In genomic region chrX:66014560-66014959, GRCh38 we compare ENCODE assay signal across 21 cellular contexts. TPM values are rescaled to one million over a fixed set of nuclear protein-coding genes. Genes with fewer than 3 reads are reported as not detected.
DNase-seq lines count a peak whose midpoint lies in the region; ATAC-seq and TF ChIP-seq lines count a peak whose summit lies in the region.
"Had no signal": no experiment of that assay in that cellular context is flagged by ENCODE, and none has a peak within 500 bp of the region (broad histone marks: within the 10 kb centered on the region; RNA-seq: fewer than 3 reads in every experiment).

No MANE protein-coding gene starts in this region.

- peak overlapping the region; percentile 85 for H3K9ac ChIP-seq in Loucy (ENCODE audit: low read depth, low read length, poor library complexity, severe bottlenecking)

- POLR2A ChIA-PET in activated B cell treated with CpG ODN at 0.5 μM for 24 hours (lab: Charles Lee) = interaction anchor here (0.9 to 4.7 kb wide), 4 partner anchors 9 to 418 kb away, joined by 4 to 53 read pairs (median 4); no protein-coding TSS in a partner anchor

- no peak for ATAC-seq in activated B cell treated with CpG ODN at 0.5 μM for 24 hours (ENCODE audit: low read depth)
- no peak for ATAC-seq in natural killer cell
- ATAC-seq in GM18517 (IDR thresholded peaks at IDR 0.05; ENCODE audit: unreplicated experiment) = no peak
- no peak for ATAC-seq in right cardiac atrium

- H3K4me3 Mint-ChIP-seq in T-helper 1 cell treated with Interleukin-12 subunit alpha and Interleukin-12 subunit beta and Interleukin-4 antibody, amounts not matched to agents 30 μg/mL and 1 μg/mL, for 36 hours = peak overlapping the region; percentile 37
- H3K4me3 Mint-ChIP-seq in activated B cell treated with CpG ODN at 0.5 μM for 24 hours (no peak overlapping the region), natural killer cell (peak overlapping the region; percentile 76)

- H3K9me3 Mint-ChIP-seq in T-helper 1 cell treated with Interleukin-12 subunit alpha and Interleukin-12 subunit beta and Interleukin-4 antibody, amounts not matched to agents 30 μg/mL and 1 μg/mL, for 36 hours = no peaks in the 10 kb centered on the region
- H3K9me3 Mint-ChIP-seq in activated B cell treated with CpG ODN at 0.5 μM for 24 hours = no peaks in the 10 kb centered on the region
- H3K9me3 Mint-ChIP-seq in natural killer cell = no peaks in the 10 kb centered on the region

- WGBS in right cardiac atrium = 53% methylated on average over 1 of the region's 1 CpG

- H3K36me3 ChIP-seq in Loucy (ENCODE audit: insufficient read depth, low read length) = no peaks in the 10 kb centered on the region
- H3K36me3 ChIP-seq: ascending aorta, stomach, upper lobe of right lung had no signal

- no peak for DNase-seq in T-helper 1 cell
- DNase-seq in activated B cell treated with CpG ODN at 0.5 μM for 24 hours = no peak
- no peak for DNase-seq in natural killer cell
- DNase-seq in A172 (ENCODE audit: low spot score) = no peak
- DNase-seq in right cardiac atrium = no peak
- DNase-seq: 8988T; activated effector memory CD4-positive, alpha-beta T cell treated with Interleukin-2 at 50 U/mL for 16 hours; cerebellar nuclear complex; DMS79; HCEC 1CT; NCI-H1930; NCI-H446; retina; stomach; upper lobe of right lung had no signal

- peaks cover 75% of the 10 kb centered on the region for H3K4me1 ChIP-seq in Loucy (ENCODE audit: insufficient read depth, low read length, poor library complexity, severe bottlenecking)
- no peaks in the 10 kb centered on the region for H3K4me1 ChIP-seq in right cardiac atrium (ENCODE audit: control insufficient read depth, insufficient read depth, low read length)
- H3K4me1 ChIP-seq: ascending aorta, stomach, upper lobe of right lung had no signal

- no peaks in the 10 kb centered on the region for H4K20me1 ChIP-seq in Loucy (ENCODE audit: insufficient read depth, low read length, poor library complexity, severe bottlenecking)

- H3K4me2 ChIP-seq in Loucy (ENCODE audit: low read depth, low read length, poor library complexity, severe bottlenecking) = peak overlapping the region; percentile 78

- no peaks in the 10 kb centered on the region for H3K9me2 ChIP-seq in Loucy (replicated peaks; ENCODE audit: low read depth, low read length)

- no peak for TF ChIP-seq CTCF in Loucy (conservative IDR thresholded peaks at IDR 0.05; ENCODE audit: low read length)
- TF ChIP-seq CTCF in activated B cell treated with CpG ODN at 0.5 μM for 24 hours (IDR thresholded peaks at IDR 0.05) = no peak
- no peak for TF ChIP-seq CTCF in natural killer cell (IDR thresholded peaks at IDR 0.05)

- H3F3A ChIP-seq in Loucy (ENCODE audit: low read depth) = peaks cover 15% of the 10 kb centered on the region

- peaks cover 42% of the 10 kb centered on the region for H3K79me2 ChIP-seq in Loucy (ENCODE audit: insufficient read depth, low read length)

- peak overlapping the region; percentile 85 for H3K27ac Mint-ChIP-seq in T-helper 1 cell treated with Interleukin-12 subunit alpha and Interleukin-12 subunit beta and Interleukin-4 antibody, amounts not matched to agents 30 μg/mL and 1 μg/mL, for 36 hours
- H3K27ac Mint-ChIP-seq in activated B cell treated with CpG ODN at 0.5 μM for 24 hours (peak overlapping the region; percentile 93), natural killer cell (peak overlapping the region; percentile 75 to 82)

- no peaks in the 10 kb centered on the region for H3K27me3 ChIP-seq in Loucy (ENCODE audit: insufficient read depth, low read length, poor library complexity, severe bottlenecking)
- H3K27me3 ChIP-seq in right cardiac atrium (ENCODE audit: control insufficient read depth, insufficient read depth) = no peaks in the 10 kb centered on the region
- H3K27me3 ChIP-seq: ascending aorta, stomach, upper lobe of right lung had no signal

- H3K27ac ChIP-seq in right cardiac atrium (ENCODE audit: low read length) = no peak overlapping the region
- H3K27ac ChIP-seq: ascending aorta had no signal

- peaks cover 15% of the 10 kb centered on the region for H3K36me3 Mint-ChIP-seq in T-helper 1 cell treated with Interleukin-12 subunit alpha and Interleukin-12 subunit beta and Interleukin-4 antibody, amounts not matched to agents 30 μg/mL and 1 μg/mL, for 36 hours (ENCODE audit: low read depth)
- H3K36me3 Mint-ChIP-seq in activated B cell treated with CpG ODN at 0.5 μM for 24 hours (ENCODE audit: low read depth) = peaks cover 10% of the 10 kb centered on the region
- H3K36me3 Mint-ChIP-seq in natural killer cell = no peaks in the 10 kb centered on the region

- H3K4me1 Mint-ChIP-seq in T-helper 1 cell treated with Interleukin-12 subunit alpha and Interleukin-12 subunit beta and Interleukin-4 antibody, amounts not matched to agents 30 μg/mL and 1 μg/mL, for 36 hours (ENCODE audit: low read depth) = peaks cover 66% of the 10 kb centered on the region
- H3K4me1 Mint-ChIP-seq in activated B cell treated with CpG ODN at 0.5 μM for 24 hours (peaks cover 92% of the 10 kb centered on the region), natural killer cell (peaks cover 81% of the 10 kb centered on the region in 2 donors)

- H3K27me3 Mint-ChIP-seq in T-helper 1 cell treated with Interleukin-12 subunit alpha and Interleukin-12 subunit beta and Interleukin-4 antibody, amounts not matched to agents 30 μg/mL and 1 μg/mL, for 36 hours (ENCODE audit: low read depth) = no peaks in the 10 kb centered on the region
- H3K27me3 Mint-ChIP-seq in activated B cell treated with CpG ODN at 0.5 μM for 24 hours = no peaks in the 10 kb centered on the region
- no peaks in the 10 kb centered on the region for H3K27me3 Mint-ChIP-seq in natural killer cell (ENCODE audit: low read depth in 2 of 2)

- no peak overlapping the region for H2AFZ ChIP-seq in Loucy (ENCODE audit: low read length)

- H3K4me3 ChIP-seq in Loucy (ENCODE audit: low read length, poor library complexity, severe bottlenecking) = peak overlapping the region; percentile 63
- H3K4me3 ChIP-seq in right cardiac atrium (ENCODE audit: low read length) = no peak overlapping the region
- H3K4me3 ChIP-seq: ascending aorta had no signal

- H3K9me3 ChIP-seq in Loucy (ENCODE audit: insufficient read depth, low read depth, low read length) (no peaks in the 10 kb centered on the region), right cardiac atrium (ENCODE audit: control insufficient read depth, low read length) (no peaks in the 10 kb centered on the region)
- H3K9me3 ChIP-seq: ascending aorta, heart right ventricle, stomach, upper lobe of right lung had no signal

- intact Hi-C loops in activated B cell treated with CpG ODN at 0.5 μM for 24 hours (cut with micrococcal nuclease) (loop anchor here (10.0 kb wide), 1 partner anchor 420 kb away; no protein-coding TSS in a partner anchor), natural killer cell (cut with micrococcal nuclease) (loop anchor here (5.0 kb wide), 1 partner anchor 33 kb away; no protein-coding TSS in a partner anchor), right cardiac atrium (cut with DNase I) (no loop called here)

- CTCF ChIA-PET in activated B cell treated with CpG ODN at 0.5 μM for 24 hours (lab: Charles Lee) = no interaction called here

RNA-seq across cellular contexts. Expression of gene VSIG4, which starts 25.3 kb away (rescaled TPM):
- not detected in 2 replicates for total RNA-seq in activated B cell treated with CpG ODN at 0.5 μM for 24 hours
- 1 to 10 TPM in 1 of 3 donors, under 1 TPM in 1, not detected in 1; 0.32 to 1.3 TPM for total RNA-seq in natural killer cell
- total RNA-seq in A172 (2014; rRNA removed; shearing (Covaris generic)) = not detected in 2 replicates
- total RNA-seq in right cardiac atrium = 100 to 1,000 TPM in 1 of 4 donors, 10 to 100 TPM in 3; 38.4 to 126 (median 53.4) TPM
- polyA plus RNA-seq in right cardiac atrium = 16.0 TPM
- total RNA-seq: SK-MEL-5 had no signal

Comparison
In these comparisons a context has a peak if more than half of its experiments do, and no peak if none do; other contexts are left out.
1. RNA of gene VSIG4, which starts 25.3 kb away (total RNA-seq): 38.4 to 126 TPM in right cardiac atrium; 0.32 to 1.3 TPM in natural killer cell, not detected in activated B cell treated with CpG ODN at 0.5 μM for 24 hours and not detected in A172; every median in the first group is over 10 times any median in the second.
2. intact Hi-C loops: an anchor here in activated B cell treated with CpG ODN at 0.5 μM for 24 hours (10.0 kb wide) and natural killer cell (5.0 kb wide); none called in right cardiac atrium.
3. Peak in every context shown above with its lines, with median percentiles within 50 percentile points of each other: H3K27ac Mint-ChIP-seq.